Comparison of ENCODE assay signal across 2 cellular contexts in the genomic region with DNA sequence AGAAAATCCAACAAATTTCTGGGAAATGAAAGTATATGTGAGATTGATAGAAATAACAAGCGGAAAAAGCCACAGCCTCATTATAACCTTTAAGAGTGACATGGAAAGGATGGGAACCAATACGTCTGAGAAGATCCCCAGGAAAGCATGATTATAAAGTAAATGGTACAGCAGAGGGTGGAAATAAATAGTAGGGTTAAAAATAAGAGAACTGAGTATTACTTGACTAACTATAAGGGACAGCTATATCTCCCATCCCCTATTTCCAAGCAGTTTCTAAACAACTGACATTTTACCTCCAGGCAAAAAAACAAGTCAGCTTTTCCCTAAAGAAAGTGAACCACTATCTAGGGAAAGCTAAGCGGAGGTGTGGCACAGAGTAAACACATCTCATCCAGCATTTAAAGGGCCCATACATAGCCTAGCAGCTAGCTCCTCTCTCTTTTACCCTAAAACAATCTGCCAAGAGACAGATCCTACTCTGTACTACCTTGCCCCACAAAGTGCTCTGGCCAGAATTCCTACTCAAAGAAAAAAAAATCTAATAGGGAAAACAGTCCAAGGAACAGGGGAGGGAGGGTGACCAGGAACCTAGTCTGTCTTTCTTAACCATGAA.
TF ChIP-seq lines count a peak whose summit lies in the region.

No MANE protein-coding gene starts in this region.

TF ChIP-seq in IMR-90, 13 proteins besides CTCF, POLR2A, EP300 and RAD21:
- TF ChIP-seq, protein P1, sequence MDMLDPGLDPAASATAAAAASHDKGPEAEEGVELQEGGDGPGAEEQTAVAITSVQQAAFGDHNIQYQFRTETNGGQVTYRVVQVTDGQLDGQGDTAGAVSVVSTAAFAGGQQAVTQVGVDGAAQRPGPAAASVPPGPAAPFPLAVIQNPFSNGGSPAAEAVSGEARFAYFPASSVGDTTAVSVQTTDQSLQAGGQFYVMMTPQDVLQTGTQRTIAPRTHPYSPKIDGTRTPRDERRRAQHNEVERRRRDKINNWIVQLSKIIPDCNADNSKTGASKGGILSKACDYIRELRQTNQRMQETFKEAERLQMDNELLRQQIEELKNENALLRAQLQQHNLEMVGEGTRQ (IDR thresholded peaks at IDR 0.05; ENCODE audit: low read depth, low read length): no peak
TF ChIP-seq in IMR-90: peak in this region for 0.

TF ChIP-seq in K562, 482 proteins besides CTCF, POLR2A, EP300 and RAD21:
- no peak for TF ChIP-seq POLR2AphosphoS2 (IDR thresholded peaks at IDR 0.05; ENCODE audit: low read length)
- 0 out of 2 replicates have a peak, but pooled peaks have one; percentile 1 for TF ChIP-seq JUND (IDR thresholded peaks at IDR 0.05; ENCODE audit: borderline replicate concordance, low read depth, low read length)
- no peak for TF ChIP-seq JUND (tag; IDR thresholded peaks at IDR 0.05; ENCODE audit: borderline replicate concordance, low read depth, low read length)
- TF ChIP-seq FOXA3 (CRISPR knock-in tag; conservative IDR thresholded peaks at IDR 0.05 in 1 of 2, IDR thresholded peaks at IDR 0.05 in 1 of 2): peak in 1 of 2 experiments; percentile 35; a peak in 1 of 4 replicates
- peak; percentile 67; the same call in 1 of the 2 replicates for TF ChIP-seq ZNF79 (CRISPR knock-in tag; IDR thresholded peaks at IDR 0.05; ENCODE audit: low read depth)
- TF ChIP-seq, protein P2, sequence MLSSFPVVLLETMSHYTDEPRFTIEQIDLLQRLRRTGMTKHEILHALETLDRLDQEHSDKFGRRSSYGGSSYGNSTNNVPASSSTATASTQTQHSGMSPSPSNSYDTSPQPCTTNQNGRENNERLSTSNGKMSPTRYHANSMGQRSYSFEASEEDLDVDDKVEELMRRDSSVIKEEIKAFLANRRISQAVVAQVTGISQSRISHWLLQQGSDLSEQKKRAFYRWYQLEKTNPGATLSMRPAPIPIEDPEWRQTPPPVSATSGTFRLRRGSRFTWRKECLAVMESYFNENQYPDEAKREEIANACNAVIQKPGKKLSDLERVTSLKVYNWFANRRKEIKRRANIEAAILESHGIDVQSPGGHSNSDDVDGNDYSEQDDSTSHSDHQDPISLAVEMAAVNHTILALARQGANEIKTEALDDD (IDR thresholded peaks at IDR 0.05): peak; percentile 43; the same call in 1 of the 2 replicates
- TF ChIP-seq, protein P3, sequence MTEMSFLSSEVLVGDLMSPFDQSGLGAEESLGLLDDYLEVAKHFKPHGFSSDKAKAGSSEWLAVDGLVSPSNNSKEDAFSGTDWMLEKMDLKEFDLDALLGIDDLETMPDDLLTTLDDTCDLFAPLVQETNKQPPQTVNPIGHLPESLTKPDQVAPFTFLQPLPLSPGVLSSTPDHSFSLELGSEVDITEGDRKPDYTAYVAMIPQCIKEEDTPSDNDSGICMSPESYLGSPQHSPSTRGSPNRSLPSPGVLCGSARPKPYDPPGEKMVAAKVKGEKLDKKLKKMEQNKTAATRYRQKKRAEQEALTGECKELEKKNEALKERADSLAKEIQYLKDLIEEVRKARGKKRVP (CRISPR knock-in tag; IDR thresholded peaks at IDR 0.05): no peak
- TF ChIP-seq, protein P4, sequence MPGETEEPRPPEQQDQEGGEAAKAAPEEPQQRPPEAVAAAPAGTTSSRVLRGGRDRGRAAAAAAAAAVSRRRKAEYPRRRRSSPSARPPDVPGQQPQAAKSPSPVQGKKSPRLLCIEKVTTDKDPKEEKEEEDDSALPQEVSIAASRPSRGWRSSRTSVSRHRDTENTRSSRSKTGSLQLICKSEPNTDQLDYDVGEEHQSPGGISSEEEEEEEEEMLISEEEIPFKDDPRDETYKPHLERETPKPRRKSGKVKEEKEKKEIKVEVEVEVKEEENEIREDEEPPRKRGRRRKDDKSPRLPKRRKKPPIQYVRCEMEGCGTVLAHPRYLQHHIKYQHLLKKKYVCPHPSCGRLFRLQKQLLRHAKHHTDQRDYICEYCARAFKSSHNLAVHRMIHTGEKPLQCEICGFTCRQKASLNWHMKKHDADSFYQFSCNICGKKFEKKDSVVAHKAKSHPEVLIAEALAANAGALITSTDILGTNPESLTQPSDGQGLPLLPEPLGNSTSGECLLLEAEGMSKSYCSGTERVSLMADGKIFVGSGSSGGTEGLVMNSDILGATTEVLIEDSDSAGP (CRISPR knock-in tag; IDR thresholded peaks at IDR 0.05): peak; percentile 68; the same call in 1 of the 2 replicates
- TF ChIP-seq CAMTA2 (CRISPR knock-in tag; conservative IDR thresholded peaks at IDR 0.05): no peak
